27 cellular contexts compared by ENCODE assay signal in genomic region chr9:80873861-80874260, GRCh38.
DNase-seq lines count a peak whose midpoint lies in the region; ATAC-seq, FAIRE-seq and TF ChIP-seq lines count a peak whose summit lies in the region.
"Had no signal": no experiment of that assay in that cellular context is flagged by ENCODE, and none has a peak within 500 bp of the region (broad histone marks: within the 10 kb centered on the region; RNA-seq: fewer than 3 reads in every experiment).

No MANE protein-coding gene starts in this region.

- no peaks in the 10 kb centered on the region for H3K9me3 ChIP-seq in right lobe of liver
- H3K9me3 ChIP-seq in upper lobe of left lung, result no peaks in the 10 kb centered on the region
- H3K9me3 ChIP-seq: BLaER1, gastroesophageal sphincter, left ventricle myocardium inferior, right atrium auricular region, thoracic aorta had no signal

- H3K36me3 ChIP-seq in right lobe of liver, result no peaks in the 10 kb centered on the region
- no peaks in the 10 kb centered on the region for H3K36me3 ChIP-seq in upper lobe of left lung
- H3K36me3 ChIP-seq: BLaER1, brain microvascular endothelial cell, colonic mucosa, gastroesophageal sphincter, left ventricle myocardium inferior, right atrium auricular region, thoracic aorta had no signal

- no peak overlapping the region for H3K4me3 Mint-ChIP-seq in activated T-cell treated with anti-CD3 and anti-CD28 coated beads, Interleukin-2, amount 50 U/mL, for 24 hours
- no peak overlapping the region for H3K4me3 Mint-ChIP-seq in activated CD4-positive, alpha-beta T cell treated with anti-CD3 and anti-CD28 coated beads, Interleukin-2, amount 10 ng/mL, durations not matched to agents 7 days and 5 days
- H3K4me3 Mint-ChIP-seq: activated naive CD8-positive, alpha-beta T cell treated with anti-CD3 and anti-CD28 coated beads, Interleukin-2, amount 10 ng/mL, durations not matched to agents 7 days and 5 days; stimulated activated memory B cell treated with anti-CD40 and anti-IgM and Interleukin-4, amounts not matched to agents 10 μg/mL and 1 μg/mL and 100 μg/mL, for 72 hours had no signal

- no peak overlapping the region for H3K27ac Mint-ChIP-seq in activated T-cell treated with anti-CD3 and anti-CD28 coated beads, Interleukin-2, amount 50 U/mL, for 24 hours
- H3K27ac Mint-ChIP-seq in activated CD4-positive, alpha-beta T cell treated with anti-CD3 and anti-CD28 coated beads, Interleukin-2, amount 10 ng/mL, durations not matched to agents 7 days and 5 days, result no peak overlapping the region
- H3K27ac Mint-ChIP-seq: activated naive CD8-positive, alpha-beta T cell treated with anti-CD3 and anti-CD28 coated beads, Interleukin-2, amount 10 ng/mL, durations not matched to agents 7 days and 5 days; stimulated activated memory B cell treated with anti-CD40 and anti-IgM and Interleukin-4, amounts not matched to agents 10 μg/mL and 1 μg/mL and 100 μg/mL, for 72 hours had no signal

- no peak for TF ChIP-seq EP300 in upper lobe of left lung (IDR thresholded peaks at IDR 0.05)

- no peaks in the 10 kb centered on the region for H3K27me3 ChIP-seq in right lobe of liver
- H3K27me3 ChIP-seq in upper lobe of left lung, result no peaks in the 10 kb centered on the region
- H3K27me3 ChIP-seq: BLaER1, brain microvascular endothelial cell, colonic mucosa, gastroesophageal sphincter, right atrium auricular region had no signal

- FAIRE-seq in endometrium (lab: Jason Lieb, UNC), result peak; percentile 73
- FAIRE-seq: D721Med, GM12878, HepG2 had no signal

- WGBS in right lobe of liver (ENCODE audit: insufficient coverage, low coverage, low lambda C conversion rate, missing lambda C conversion rate), result 48% methylated on average over 2 of the region's 2 CpGs
- 65 to 75% methylated on average over 2 of the region's 2 CpGs for WGBS in upper lobe of left lung, 2 donors

- H3K27ac ChIP-seq in right lobe of liver (no peak overlapping the region), upper lobe of left lung (no peak overlapping the region)
- H3K27ac ChIP-seq: BLaER1, brain microvascular endothelial cell, colonic mucosa, gastroesophageal sphincter, left ventricle myocardium inferior, PC-9, right atrium auricular region, thoracic aorta had no signal

- no peak for ATAC-seq in right lobe of liver
- no peak for ATAC-seq in upper lobe of left lung (ENCODE audit: low FRiP score in 2 of 2)
- ATAC-seq: gastroesophageal sphincter; GM12878; HepG2; stimulated activated memory B cell treated with anti-CD40 and anti-IgM and Interleukin-4, amounts not matched to agents 10 μg/mL and 1 μg/mL and 100 μg/mL, for 72 hours had no signal

- POLR2A ChIA-PET in activated CD4-positive, alpha-beta T cell treated with anti-CD3 and anti-CD28 coated beads, Interleukin-2, amount 10 ng/mL, durations not matched to agents 7 days and 5 days (lab: Charles Lee), result no interaction called here

- TF ChIP-seq POLR2A in right lobe of liver (IDR thresholded peaks at IDR 0.05) (no peak), upper lobe of left lung (IDR thresholded peaks at IDR 0.05) (no peak)

- H3K4me3 ChIP-seq in right lobe of liver (no peak overlapping the region), upper lobe of left lung (no peak overlapping the region)
- H3K4me3 ChIP-seq: BLaER1, colonic mucosa, gastroesophageal sphincter, GM12878, left ventricle myocardium inferior, PC-9, right atrium auricular region, thoracic aorta had no signal

- intact Hi-C loops in right lobe of liver (cut with DNase I), result no loop called here

- TF ChIP-seq CTCF in AG09319 (IDR thresholded peaks at IDR 0.05; ENCODE audit: low read depth, low read length) (no peak), right lobe of liver (IDR thresholded peaks at IDR 0.05) (no peak), upper lobe of left lung (IDR thresholded peaks at IDR 0.05) (no peak)

- H3K9me3 Mint-ChIP-seq in activated T-cell treated with anti-CD3 and anti-CD28 coated beads, Interleukin-2, amount 50 U/mL, for 24 hours, result peaks cover under 1% of the 10 kb centered on the region
- H3K9me3 Mint-ChIP-seq in activated CD4-positive, alpha-beta T cell treated with anti-CD3 and anti-CD28 coated beads, Interleukin-2, amount 10 ng/mL, durations not matched to agents 7 days and 5 days, result no peaks in the 10 kb centered on the region
- H3K9me3 Mint-ChIP-seq: activated naive CD8-positive, alpha-beta T cell treated with anti-CD3 and anti-CD28 coated beads, Interleukin-2, amount 10 ng/mL, durations not matched to agents 7 days and 5 days; stimulated activated memory B cell treated with anti-CD40 and anti-IgM and Interleukin-4, amounts not matched to agents 10 μg/mL and 1 μg/mL and 100 μg/mL, for 72 hours had no signal

- CTCF ChIA-PET in activated CD4-positive, alpha-beta T cell treated with anti-CD3 and anti-CD28 coated beads, Interleukin-2, amount 10 ng/mL, durations not matched to agents 7 days and 5 days (lab: Charles Lee), result interaction anchor here (0.6 kb wide), 1 partner anchor 29 kb away, joined by 3 read pairs; no protein-coding TSS in a partner anchor

- H3K4me1 Mint-ChIP-seq in activated T-cell treated with anti-CD3 and anti-CD28 coated beads, Interleukin-2, amount 50 U/mL, for 24 hours (ENCODE audit: low read depth), result no peaks in the 10 kb centered on the region
- H3K4me1 Mint-ChIP-seq in activated CD4-positive, alpha-beta T cell treated with anti-CD3 and anti-CD28 coated beads, Interleukin-2, amount 10 ng/mL, durations not matched to agents 7 days and 5 days, result no peaks in the 10 kb centered on the region
- H3K4me1 Mint-ChIP-seq: activated naive CD8-positive, alpha-beta T cell treated with anti-CD3 and anti-CD28 coated beads, Interleukin-2, amount 10 ng/mL, durations not matched to agents 7 days and 5 days; stimulated activated memory B cell treated with anti-CD40 and anti-IgM and Interleukin-4, amounts not matched to agents 10 μg/mL and 1 μg/mL and 100 μg/mL, for 72 hours had no signal

- no peaks in the 10 kb centered on the region for H3K36me3 Mint-ChIP-seq in activated T-cell treated with anti-CD3 and anti-CD28 coated beads, Interleukin-2, amount 50 U/mL, for 24 hours (ENCODE audit: low read depth)
- H3K36me3 Mint-ChIP-seq in activated CD4-positive, alpha-beta T cell treated with anti-CD3 and anti-CD28 coated beads, Interleukin-2, amount 10 ng/mL, durations not matched to agents 7 days and 5 days (ENCODE audit: low read depth), result no peaks in the 10 kb centered on the region
- H3K36me3 Mint-ChIP-seq: activated naive CD8-positive, alpha-beta T cell treated with anti-CD3 and anti-CD28 coated beads, Interleukin-2, amount 10 ng/mL, durations not matched to agents 7 days and 5 days had no signal

- no peaks in the 10 kb centered on the region for H3K27me3 Mint-ChIP-seq in activated T-cell treated with anti-CD3 and anti-CD28 coated beads, Interleukin-2, amount 50 U/mL, for 24 hours
- no peaks in the 10 kb centered on the region for H3K27me3 Mint-ChIP-seq in activated CD4-positive, alpha-beta T cell treated with anti-CD3 and anti-CD28 coated beads, Interleukin-2, amount 10 ng/mL, durations not matched to agents 7 days and 5 days
- H3K27me3 Mint-ChIP-seq: activated naive CD8-positive, alpha-beta T cell treated with anti-CD3 and anti-CD28 coated beads, Interleukin-2, amount 10 ng/mL, durations not matched to agents 7 days and 5 days; stimulated activated memory B cell treated with anti-CD40 and anti-IgM and Interleukin-4, amounts not matched to agents 10 μg/mL and 1 μg/mL and 100 μg/mL, for 72 hours had no signal

- DNase-seq in AG09319 (ENCODE audit: extremely low read depth, low read depth) (peak; percentile 22), NCI-H226 (peak; percentile 23), myocyte (ENCODE audit: low read depth) (peak; percentile 6), right lobe of liver (no peak), upper lobe of left lung (no peak)
- DNase-seq in activated T-cell treated with anti-CD3 and anti-CD28 coated beads, Interleukin-2, amount 50 U/mL, for 24 hours, result no peak
- DNase-seq in activated CD4-positive, alpha-beta T cell treated with anti-CD3 and anti-CD28 coated beads, Interleukin-2, amount 10 ng/mL, durations not matched to agents 7 days and 5 days, result no peak
- DNase-seq: activated CD4-positive, CD25-positive, alpha-beta regulatory T cell treated with anti-CD3 and anti-CD28 coated beads, Interleukin-2, amount 50 U/mL, for 72 hours; activated naive CD8-positive, alpha-beta T cell treated with anti-CD3 and anti-CD28 coated beads, Interleukin-2, amount 10 ng/mL, durations not matched to agents 7 days and 5 days; colonic mucosa; GDM1; left ventricle myocardium inferior; NCI-H1436; NCI-H748 treated with DMSO at 0.1 percent for 48 hours; nucleus accumbens; PC-9; T-helper 9 cell had no signal

- no peaks in the 10 kb centered on the region for H3K4me1 ChIP-seq in right lobe of liver
- no peaks in the 10 kb centered on the region for H3K4me1 ChIP-seq in upper lobe of left lung
- H3K4me1 ChIP-seq: BLaER1, colonic mucosa, left ventricle myocardium inferior, right atrium auricular region had no signal

Comparison
In these comparisons a context has a peak if more than half of its experiments do, and no peak if none do; other contexts are left out.
1. DNase-seq: peak in AG09319 (single experiment), NCI-H226 (single experiment) and myocyte (single experiment); none in right lobe of liver (0 of 3), activated T-cell treated with anti-CD3 and anti-CD28 coated beads, Interleukin-2, amount 50 U/mL, for 24 hours (single experiment), activated CD4-positive, alpha-beta T cell treated with anti-CD3 and anti-CD28 coated beads, Interleukin-2, amount 10 ng/mL, durations not matched to agents 7 days and 5 days (single experiment) and upper lobe of left lung (0 of 2).